In the genomic region with DNA sequence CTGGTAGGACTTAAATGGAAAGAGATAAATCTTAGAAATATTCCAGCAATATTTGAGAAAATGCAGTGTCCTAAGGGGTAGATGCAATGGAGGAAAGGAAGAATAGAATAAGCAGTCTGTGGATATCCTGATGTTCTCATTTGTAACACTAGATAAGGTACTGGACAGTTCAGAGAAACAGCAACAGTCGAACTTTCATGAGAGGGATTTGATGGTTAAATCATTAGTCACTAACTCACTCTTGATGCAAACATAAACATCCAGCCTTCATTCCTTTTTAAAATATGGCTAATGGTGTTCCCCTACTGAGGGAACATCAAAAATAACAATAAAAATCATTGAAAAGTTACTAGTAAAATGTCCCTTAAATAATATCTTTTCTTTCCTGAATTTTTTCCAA, we compare ENCODE assay signal across 16 cellular contexts.
"Had no signal": no experiment of that assay in that cellular context is flagged by ENCODE, and none has a peak within 500 bp of the region (broad histone marks: within the 10 kb centered on the region; RNA-seq: fewer than 3 reads in every experiment).

No MANE protein-coding gene starts in this region.

- H3K4me1 Mint-ChIP-seq: activated B cell treated with CpG ODN at 0.5 μM for 24 hours; stimulated activated naive B cell treated with anti-CD40 and anti-IgM and Interleukin-4, amounts not matched to agents 10 μg/mL and 1 μg/mL and 100 μg/mL, for 72 hours had no signal

- H3K27ac ChIP-seq: brain microvascular endothelial cell, colonic mucosa, pancreas, right lobe of liver, thoracic aorta, upper lobe of left lung had no signal

- H3K27ac Mint-ChIP-seq: activated B cell treated with CpG ODN at 0.5 μM for 24 hours; activated CD4-positive, alpha-beta memory T cell treated with anti-CD3 and anti-CD28 coated beads, Interleukin-2, amount 10 ng/mL, durations not matched to agents 7 days and 5 days; activated CD8-positive, alpha-beta memory T cell treated with anti-CD3 and anti-CD28 coated beads, Interleukin-2, amount 10 ng/mL, durations not matched to agents 7 days and 5 days; activated naive CD8-positive, alpha-beta T cell; naive thymus-derived CD8-positive, alpha-beta T cell; stimulated activated naive B cell treated with anti-CD40 and anti-IgM and Interleukin-4, amounts not matched to agents 10 μg/mL and 1 μg/mL and 100 μg/mL, for 72 hours had no signal

- H3K27me3 Mint-ChIP-seq: activated B cell treated with CpG ODN at 0.5 μM for 24 hours; activated CD4-positive, alpha-beta memory T cell treated with anti-CD3 and anti-CD28 coated beads, Interleukin-2, amount 10 ng/mL, durations not matched to agents 7 days and 5 days; activated CD8-positive, alpha-beta memory T cell treated with anti-CD3 and anti-CD28 coated beads, Interleukin-2, amount 10 ng/mL, durations not matched to agents 7 days and 5 days; activated naive CD8-positive, alpha-beta T cell; naive thymus-derived CD8-positive, alpha-beta T cell; stimulated activated naive B cell treated with anti-CD40 and anti-IgM and Interleukin-4, amounts not matched to agents 10 μg/mL and 1 μg/mL and 100 μg/mL, for 72 hours had no signal

- H3K4me3 ChIP-seq: colonic mucosa, pancreas, right lobe of liver, thoracic aorta, upper lobe of left lung had no signal

- H3K9me3 ChIP-seq: colonic mucosa, pancreas, right lobe of liver had no signal

- DNase-seq: activated B cell treated with CpG ODN at 0.5 μM for 24 hours; activated CD4-positive, alpha-beta memory T cell treated with anti-CD3 and anti-CD28 coated beads, Interleukin-2, amount 10 ng/mL, durations not matched to agents 7 days and 5 days; activated CD4-positive, alpha-beta T cell treated with anti-CD3 and anti-CD28 coated beads for 4 hours; activated CD8-positive, alpha-beta memory T cell treated with anti-CD3 and anti-CD28 coated beads, Interleukin-2, amount 10 ng/mL, durations not matched to agents 7 days and 5 days; amygdala; brain microvascular endothelial cell; central memory CD4-positive, alpha-beta T cell; colonic mucosa; left cardiac atrium; naive thymus-derived CD8-positive, alpha-beta T cell; pancreas; right lobe of liver; stimulated activated naive B cell treated with anti-CD40 and anti-IgM and Interleukin-4, amounts not matched to agents 10 μg/mL and 1 μg/mL and 100 μg/mL, for 72 hours; upper lobe of left lung had no signal

- H3K27me3 ChIP-seq: brain microvascular endothelial cell, colonic mucosa, pancreas, right lobe of liver, upper lobe of left lung had no signal

- ATAC-seq: activated CD8-positive, alpha-beta memory T cell treated with anti-CD3 and anti-CD28 coated beads, Interleukin-2, amount 10 ng/mL, durations not matched to agents 7 days and 5 days; left cardiac atrium; naive thymus-derived CD8-positive, alpha-beta T cell; pancreas; right lobe of liver; stimulated activated naive B cell treated with anti-CD40 and anti-IgM and Interleukin-4, amounts not matched to agents 10 μg/mL and 1 μg/mL and 100 μg/mL, for 72 hours had no signal

- H3K36me3 ChIP-seq: brain microvascular endothelial cell, colonic mucosa, pancreas, right lobe of liver, thoracic aorta, upper lobe of left lung had no signal

- H3K4me3 Mint-ChIP-seq: activated B cell treated with CpG ODN at 0.5 μM for 24 hours; activated CD4-positive, alpha-beta memory T cell treated with anti-CD3 and anti-CD28 coated beads, Interleukin-2, amount 10 ng/mL, durations not matched to agents 7 days and 5 days; activated CD8-positive, alpha-beta memory T cell treated with anti-CD3 and anti-CD28 coated beads, Interleukin-2, amount 10 ng/mL, durations not matched to agents 7 days and 5 days; activated naive CD8-positive, alpha-beta T cell; naive thymus-derived CD8-positive, alpha-beta T cell; stimulated activated naive B cell treated with anti-CD40 and anti-IgM and Interleukin-4, amounts not matched to agents 10 μg/mL and 1 μg/mL and 100 μg/mL, for 72 hours had no signal

- H3K4me1 ChIP-seq: colonic mucosa, pancreas, right lobe of liver, upper lobe of left lung had no signal
